8 cellular contexts compared by ENCODE assay signal in the genomic region with DNA sequence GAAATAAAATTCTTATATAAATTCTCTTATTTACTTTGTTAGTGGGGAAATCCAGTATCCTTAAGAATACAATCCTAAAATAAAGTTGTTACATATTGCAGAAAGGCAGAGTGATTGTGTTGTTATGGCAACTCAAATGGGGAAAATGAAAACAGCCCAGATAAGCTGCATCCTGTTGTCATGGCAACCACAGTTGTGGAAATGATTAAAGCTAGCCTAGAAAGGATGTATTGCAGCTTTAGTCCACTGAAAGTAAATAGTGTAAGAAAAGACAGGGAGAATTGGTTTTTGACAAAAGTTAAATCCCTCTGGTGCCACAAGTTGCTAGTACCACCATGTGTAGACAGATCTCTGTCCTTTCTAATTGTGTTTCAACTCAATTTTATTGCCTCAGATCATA. TPM values are rescaled to one million over a fixed set of nuclear protein-coding genes. Genes with fewer than 3 reads are reported as not detected.
DNase-seq lines count a peak whose midpoint lies in the region; ATAC-seq and TF ChIP-seq lines count a peak whose summit lies in the region.

No MANE protein-coding gene starts in this region.

- H3K36me3 ChIP-seq in stomach: no peaks in the 10 kb centered on the region
- no peaks in the 10 kb centered on the region for H3K36me3 ChIP-seq in spleen

- no peak for TF ChIP-seq CTCF in fibroblast of mammary gland (conservative IDR thresholded peaks at IDR 0.05; ENCODE audit: control insufficient read depth, insufficient read depth, low read depth, low read length)
- TF ChIP-seq CTCF in stomach (IDR thresholded peaks at IDR 0.05): no peak
- no peak for TF ChIP-seq CTCF in spleen (IDR thresholded peaks at IDR 0.05 in 8 of 11, conservative IDR thresholded peaks at IDR 0.05 in 3 of 11)

- H3K27me3 ChIP-seq in stomach (no peaks in the 10 kb centered on the region), spleen (replicated peaks in 1 of 7) (no peaks in the 10 kb centered on the region)

- peak in 5 of 6 experiments; percentile 10 to 66 (median 51) for DNase-seq in stimulated activated naive CD4-positive, alpha-beta T cell (lab: John Stamatoyannopoulos, UW)
- DNase-seq in stimulated activated naive CD4-positive, alpha-beta T cell treated with Interleukin-2 at 50 U/mL for 16 hours (lab: John Stamatoyannopoulos, UW): no peak
- DNase-seq in RPMI7951 (ENCODE audit: low read depth) (peak; percentile 47), fibroblast of mammary gland (ENCODE audit: low read depth) (peak; percentile 49), stomach (no peak), spleen (no peak)

- ATAC-seq in HG03196 (IDR thresholded peaks at IDR 0.05; ENCODE audit: unreplicated experiment): no peak
- no peak for ATAC-seq in GM21447 (IDR thresholded peaks at IDR 0.05; ENCODE audit: unreplicated experiment)

- H3K4me1 ChIP-seq in stomach (peaks cover 0 to 22% (median 7%) of the 10 kb centered on the region in 4 donors), spleen (peaks cover 0 to 8% (median 2%) of the 10 kb centered on the region in 6 donors)

- intact Hi-C loops in stomach (cut with DNase I; ENCODE audit: low total_unique reads): no loop called here
- intact Hi-C loops in spleen (cut with DNase I; ENCODE audit: low total_unique reads): no loop called here

- TF ChIP-seq EP300 in stomach (IDR thresholded peaks at IDR 0.05): no peak

- H3K4me3 ChIP-seq in fibroblast of mammary gland (ENCODE audit: control insufficient read depth, low read depth, low read length): no peak overlapping the region
- no peak overlapping the region for H3K4me3 ChIP-seq in stomach
- no peak overlapping the region for H3K4me3 ChIP-seq in spleen

- H3K27ac ChIP-seq in stomach (no peak overlapping the region), spleen (no peak overlapping the region)

- TF ChIP-seq POLR2A in stomach (IDR thresholded peaks at IDR 0.05) (no peak), spleen (IDR thresholded peaks at IDR 0.05) (no peak)

- H3K9me3 ChIP-seq in stomach (no peaks in the 10 kb centered on the region), spleen (no peaks in the 10 kb centered on the region)

RNA-seq across cellular contexts. Expression of a gene that starts 43.2 kb away (rescaled TPM):
- total RNA-seq in RPMI7951 (2014; rRNA removed; shearing (Covaris generic)): 7.1 and 7.9 TPM in 2 replicates
- total RNA-seq in stomach: 10 to 100 TPM in 1 of 5 donors, 1 to 10 TPM in 4; 3.5 to 14.5 (median 5.3) TPM
- polyA plus RNA-seq in stomach: 1 to 10 TPM; 3.9 to 4.9 (median 4.1) TPM
- 10 to 100 TPM; 16.9 to 23.9 (median 21.7) TPM for total RNA-seq in spleen
- 1 to 10 TPM; 2.7 to 5.3 (median 3.0) TPM for polyA plus RNA-seq in spleen

Comparison
In these comparisons a context has a peak if more than half of its experiments do, and no peak if none do; other contexts are left out.
1. DNase-seq: peak in stimulated activated naive CD4-positive, alpha-beta T cell (5 of 6), RPMI7951 (single experiment) and fibroblast of mammary gland (single experiment); none in stimulated activated naive CD4-positive, alpha-beta T cell treated with Interleukin-2 at 50 U/mL for 16 hours (single experiment), stomach (single experiment) and spleen (single experiment).